Comparison of ENCODE assay signal across 8 cellular contexts in the genomic region with DNA sequence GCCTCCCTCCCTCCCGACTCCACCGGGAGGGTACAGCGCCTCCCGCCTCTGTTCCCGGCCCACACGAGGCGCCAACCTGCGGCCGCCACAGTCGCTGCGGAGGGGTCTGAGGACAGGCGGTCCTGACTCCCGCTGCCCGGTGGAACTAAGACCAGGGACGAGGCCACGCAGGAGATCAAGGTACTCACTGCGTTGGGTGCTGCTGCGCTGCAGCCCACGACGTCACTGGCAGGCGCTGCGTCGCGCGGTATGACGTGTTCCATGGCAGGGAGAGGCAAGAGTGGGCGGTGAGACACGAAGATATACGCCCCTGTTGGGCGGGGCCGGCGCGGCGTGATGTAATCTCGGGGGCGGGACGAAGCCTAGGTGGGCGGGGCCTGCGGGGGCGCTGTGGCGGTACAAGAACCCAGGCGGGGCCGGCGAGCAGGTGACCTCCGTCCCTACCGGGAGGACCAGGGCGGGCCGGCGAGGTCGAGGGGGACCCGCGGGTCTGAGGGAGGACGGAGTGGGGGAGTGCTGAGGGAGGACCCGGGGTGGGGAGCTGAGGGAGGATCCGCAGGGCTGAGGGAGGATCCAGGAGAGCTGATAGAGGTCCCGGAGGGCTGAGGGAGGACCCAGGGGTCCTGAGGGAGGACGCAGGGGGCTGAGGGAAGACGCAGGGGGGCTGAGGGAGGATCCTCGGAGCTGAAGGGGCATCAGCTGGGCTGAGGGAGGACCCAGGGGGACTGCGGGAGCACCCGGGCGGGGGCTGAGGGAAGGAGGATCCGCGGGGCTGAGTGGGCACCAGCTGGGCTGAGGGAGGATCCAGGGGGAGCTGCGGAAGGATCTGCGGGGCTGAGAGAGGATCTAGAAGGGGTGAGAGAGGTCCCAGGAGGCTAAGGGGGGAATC. TPM values are rescaled to one million over a fixed set of nuclear protein-coding genes. Genes with fewer than 3 reads are reported as not detected.
DNase-seq lines count a peak whose midpoint lies in the region; ATAC-seq, FAIRE-seq and TF ChIP-seq lines count a peak whose summit lies in the region.

MRPL55 (minus strand) TSS at position 227 of the 889 bp plus-strand sequence. CDS start 1,039 bp downstream, outside the sequence.

- peak in 2 of 7 experiments; percentile 28 to 31 for TF ChIP-seq CTCF in body of pancreas (IDR thresholded peaks at IDR 0.05)
- TF ChIP-seq CTCF in gastrocnemius medialis (IDR thresholded peaks at IDR 0.05 in 4 of 5, conservative IDR thresholded peaks at IDR 0.05 in 1 of 5): peak in 3 of 5 experiments; percentile 14 to 34 (median 29)

- FAIRE-seq in TTC549 (lab: Jason Lieb, UNC): peak; percentile 94

- H3K27ac ChIP-seq in body of pancreas: peak within 1 kb of the TSS; percentile 84 to 93 (median 89)
- peak within 1 kb of the TSS; percentile 86 to 96 (median 92) for H3K27ac ChIP-seq in gastrocnemius medialis

- peak; percentile 91 for TF ChIP-seq POLR2A in GM18526 (IDR thresholded peaks at IDR 0.05; ENCODE audit: extremely low read depth, insufficient read length)
- peak; percentile 92 to 96 (median 95) for TF ChIP-seq POLR2A in body of pancreas (IDR thresholded peaks at IDR 0.05)
- peak; percentile 92 to 95 for TF ChIP-seq POLR2A in gastrocnemius medialis (IDR thresholded peaks at IDR 0.05)

- peak; percentile 90 for ATAC-seq in HG03066 (IDR thresholded peaks at IDR 0.05; ENCODE audit: low read depth, unreplicated experiment)
- peak; percentile 98 for ATAC-seq in body of pancreas
- peak; percentile 96 for ATAC-seq in gastrocnemius medialis

- H3K36me3 ChIP-seq in body of pancreas (replicated peaks in 1 of 2; ENCODE audit: insufficient read depth in 1 of 2, low read depth in 2 of 2): peaks cover 0 to 4% of the 10 kb centered on the region in 2 donors
- H3K36me3 ChIP-seq in gastrocnemius medialis: peaks cover 0 to 17% of the 10 kb centered on the region in 2 donors

- in situ Hi-C loops in gastrocnemius medialis (cut with MboI; ENCODE audit: low sequenced_read_pairs in 4 of 4): no loop called here

- H3K4me1 ChIP-seq in body of pancreas: peaks cover 34% of the 10 kb centered on the region
- peaks cover 20% of the 10 kb centered on the region in 2 donors for H3K4me1 ChIP-seq in gastrocnemius medialis

- H3K9me3 ChIP-seq in body of pancreas (no peaks in the 10 kb centered on the region), gastrocnemius medialis (no peaks in the 10 kb centered on the region)

- 0 to 1% methylated on average over 13 to 66 of the region's 66 CpGs for WGBS in body of pancreas, 2 donors

- H3K27me3 ChIP-seq in body of pancreas (no peaks in the 10 kb centered on the region), gastrocnemius medialis (no peaks in the 10 kb centered on the region)

- H3K4me3 ChIP-seq in body of pancreas (peak within 1 kb of the TSS; percentile 77 to 97), gastrocnemius medialis (peak within 1 kb of the TSS; percentile 73 to 100 (median 79))

- intact Hi-C loops in body of pancreas (cut with DNase I): no loop called here
- intact Hi-C loops in gastrocnemius medialis (cut with DNase I; ENCODE audit: low total_unique reads): loop anchor here (1.0 to 10.0 kb wide), 3 partner anchors 31 to 375 kb away; partner anchors contain the start of genes GUK1, RNF187 and TRIM11

- DNase-seq in 8988T: peak; percentile 90
- peak; percentile 89 for DNase-seq in NCI-H2107 treated with DMSO at 0.1 percent for 48 hours (lab: John Stamatoyannopoulos, UW; ENCODE audit: unreplicated experiment)
- peak; percentile 98 to 99 (median 99) for DNase-seq in body of pancreas
- peak; percentile 41 for DNase-seq in iPS DF 4.7 (ENCODE audit: extremely low read depth, low spot score)
- peak; percentile 95 to 98 for DNase-seq in gastrocnemius medialis

RNA-seq across cellular contexts. Expression of gene MRPL55, which starts in this region (rescaled TPM):
- total RNA-seq in body of pancreas: 10 to 100 TPM; 65.9 to 68.7 TPM
- total RNA-seq in gastrocnemius medialis: 100 to 1,000 TPM in 1 of 4 donors, 10 to 100 TPM in 3; 64.7 to 123 (median 74.2) TPM

Comparison
In these comparisons a context has a peak if more than half of its experiments do, and no peak if none do; other contexts are left out.
1. Peak in every context shown above with its lines: DNase-seq, ATAC-seq, H3K4me3 ChIP-seq and H3K27ac ChIP-seq.
2. DNase-seq: peak in every context shown above with its lines; median percentile 99 in body of pancreas; 96 in gastrocnemius medialis; 90 in 8988T; 89 in NCI-H2107 treated with DMSO at 0.1 percent for 48 hours; 41 in iPS DF 4.7.